In genomic region chr10:1205450-1206030, GRCh38 we compare ENCODE assay signal across 27 cellular contexts.
DNase-seq lines count a peak whose midpoint lies in the region; ATAC-seq, FAIRE-seq and TF ChIP-seq lines count a peak whose summit lies in the region.
"Had no signal": no experiment of that assay in that cellular context is flagged by ENCODE, and none has a peak within 500 bp of the region (broad histone marks: within the 10 kb centered on the region; RNA-seq: fewer than 3 reads in every experiment).

No MANE protein-coding gene starts in this region.

- no peak overlapping the region for H3K27ac ChIP-seq in kidney (ENCODE audit: low read depth in 2 of 2, low read length in 2 of 2)
- H3K27ac ChIP-seq in aorta (ENCODE audit: low read depth in 1 of 2, low read length in 2 of 2): no peak overlapping the region
- no peak overlapping the region for H3K27ac ChIP-seq in ovary

- intact Hi-C loops in kidney (cut with DNase I) (no loop called here), sciatic nerve (cut with DNase I) (no loop called here), aorta (cut with DNase I) (no loop called here), ovary (cut with DNase I) (no loop called here)

- peak; percentile 13 for DNase-seq in activated CD8-positive, alpha-beta memory T cell treated with anti-CD3 and anti-CD28 coated beads, Interleukin-2, amount 50 U/mL, for 48 hours
- no peak for DNase-seq in activated CD8-positive, alpha-beta memory T cell treated with anti-CD3 and anti-CD28 coated beads, Interleukin-2, amount 50 U/mL, for 4 hours
- peak; percentile 54 for DNase-seq in kidney
- DNase-seq in sciatic nerve (ENCODE audit: low spot score): peak; percentile 42
- no peak for DNase-seq in aorta
- no peak for DNase-seq in foreskin fibroblast
- DNase-seq in ovary: no peak
- DNase-seq: 8988T; ACHN; BE2C; Calu3; CD8-positive, alpha-beta memory T cell; DMS153; DND-41; IMR-90; KG1; MG63; NCI-H1105 treated with DMSO at 0.1 percent for 48 hours; NCI-H2029; NCI-H446; NCI-H524 treated with DMSO at 0.1 percent for 48 hours; NCI-H774; NK-92 treated with Interleukin-12 subunit alpha and Interleukin-12 subunit beta, amount 100 ng/mL, for 24 hours; PC-3 had no signal

- FAIRE-seq in kidney (lab: Jason Lieb, UNC): no peak
- FAIRE-seq: GM12892, GM19239 had no signal

- no peaks in the 10 kb centered on the region for H3K36me3 ChIP-seq in kidney (ENCODE audit: control insufficient read depth in 1 of 2, insufficient read depth in 2 of 2, low read length in 2 of 2)
- no peaks in the 10 kb centered on the region for H3K36me3 ChIP-seq in aorta (ENCODE audit: control insufficient read depth in 1 of 2, insufficient read depth in 2 of 2, low read length in 1 of 2)
- H3K36me3 ChIP-seq in ovary: no peaks in the 10 kb centered on the region
- H3K36me3 ChIP-seq: BE2C, MG63 had no signal

- no peak overlapping the region for H3K9ac ChIP-seq in kidney (ENCODE audit: low read length in 2 of 2)

- WGBS in aorta, 2 donors: 87 to 93% methylated on average over 27 of the region's 27 CpGs
- WGBS in ovary, 3 donors: 84 to 89% (median 88%) methylated on average over 24 to 27 of the region's 27 CpGs

- no peak overlapping the region for H3K4me3 ChIP-seq in kidney (ENCODE audit: low read length in 2 of 2)
- H3K4me3 ChIP-seq in aorta (ENCODE audit: low read length in 2 of 2): no peak overlapping the region
- no peak overlapping the region for H3K4me3 ChIP-seq in foreskin fibroblast (ENCODE audit: low read depth in 1 of 2, low read length in 2 of 2)
- H3K4me3 ChIP-seq in ovary: no peak overlapping the region
- H3K4me3 ChIP-seq: MG63 had no signal

- TF ChIP-seq CTCF in kidney (IDR thresholded peaks at IDR 0.05; ENCODE audit: borderline replicate concordance, extremely low read depth, insufficient read depth): no peak
- no peak for TF ChIP-seq CTCF in foreskin fibroblast (IDR thresholded peaks at IDR 0.05; ENCODE audit: low read depth, low read length)
- no peak for TF ChIP-seq CTCF in ovary (IDR thresholded peaks at IDR 0.05)

- H3K4me1 ChIP-seq in kidney (ENCODE audit: control insufficient read depth in 1 of 2, insufficient read depth in 1 of 2, low read depth in 1 of 2, low read length in 2 of 2): no peaks in the 10 kb centered on the region
- H3K4me1 ChIP-seq in aorta (ENCODE audit: control insufficient read depth in 1 of 2, insufficient read depth in 2 of 2, low read length in 2 of 2): no peaks in the 10 kb centered on the region
- H3K4me1 ChIP-seq in ovary (ENCODE audit: insufficient read depth): no peaks in the 10 kb centered on the region
- H3K4me1 ChIP-seq: BE2C had no signal

- H3K27me3 ChIP-seq in aorta (ENCODE audit: control insufficient read depth in 1 of 2, insufficient read depth in 2 of 2, low read length in 1 of 2) (no peaks in the 10 kb centered on the region), ovary (no peaks in the 10 kb centered on the region)
- H3K27me3 ChIP-seq: BE2C, MG63 had no signal

- TF ChIP-seq EP300 in ovary (IDR thresholded peaks at IDR 0.05): no peak

- H3K9me3 ChIP-seq in kidney (ENCODE audit: control insufficient read depth in 1 of 2, low read length in 2 of 2): no peaks in the 10 kb centered on the region
- no peaks in the 10 kb centered on the region for H3K9me3 ChIP-seq in aorta (ENCODE audit: control insufficient read depth, low read length)
- H3K9me3 ChIP-seq in ovary: no peaks in the 10 kb centered on the region
- H3K9me3 ChIP-seq: BE2C, MG63 had no signal

- no peak for TF ChIP-seq POLR2A in ovary (IDR thresholded peaks at IDR 0.05)

- no peak for ATAC-seq in sciatic nerve
- peak; percentile 5 for ATAC-seq in aorta (ENCODE audit: low FRiP score)
- no peak for ATAC-seq in GM18517 (IDR thresholded peaks at IDR 0.05; ENCODE audit: unreplicated experiment)
- ATAC-seq: PC-3 had no signal

Comparison
In these comparisons a context has a peak if more than half of its experiments do, and no peak if none do; other contexts are left out.
1. DNase-seq: peak in activated CD8-positive, alpha-beta memory T cell treated with anti-CD3 and anti-CD28 coated beads, Interleukin-2, amount 50 U/mL, for 48 hours (single experiment), kidney (single experiment) and sciatic nerve (single experiment); none in activated CD8-positive, alpha-beta memory T cell treated with anti-CD3 and anti-CD28 coated beads, Interleukin-2, amount 50 U/mL, for 4 hours (single experiment), aorta (0 of 2), foreskin fibroblast (0 of 2) and ovary (0 of 5).